Comparison of ENCODE assay signal across 19 cellular contexts in the genomic region with DNA sequence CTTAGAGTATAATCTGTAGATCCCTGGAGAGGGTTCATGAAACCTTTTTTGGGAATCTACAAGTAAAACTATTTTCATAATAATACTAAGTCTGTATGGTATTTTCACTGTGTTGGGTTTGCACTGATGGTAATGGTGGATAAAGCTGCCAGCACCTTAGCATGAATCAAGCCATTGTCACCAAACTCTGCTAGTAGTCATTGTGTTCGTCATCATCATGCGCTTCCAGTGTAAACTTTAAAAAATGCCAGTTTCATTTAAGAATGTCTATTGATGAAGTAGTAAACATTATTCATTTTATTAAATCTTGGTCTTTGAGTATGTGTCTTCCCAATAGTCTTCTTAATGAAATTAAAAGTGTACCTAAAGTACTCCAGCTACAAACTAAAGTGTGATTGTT.
"Had no signal": no experiment of that assay in that cellular context is flagged by ENCODE, and none has a peak within 500 bp of the region (broad histone marks: within the 10 kb centered on the region; RNA-seq: fewer than 3 reads in every experiment).

No MANE protein-coding gene starts in this region.

- H3K9me3 ChIP-seq: lower lobe of right lung, spleen, transverse colon had no signal

- H3K4me1 ChIP-seq: lower lobe of right lung, transverse colon had no signal

- H3K27ac ChIP-seq: hepatocyte, lower lobe of right lung, spleen, transverse colon had no signal

- H3K27me3 ChIP-seq: hepatocyte, spleen, transverse colon had no signal

- ATAC-seq: activated CD8-positive, alpha-beta memory T cell treated with anti-CD3 and anti-CD28 coated beads, Interleukin-2, amount 10 ng/mL, durations not matched to agents 7 days and 5 days; activated T-helper 17 cell treated with anti-CD3 and anti-CD28 coated beads, Interleukin-2, amount 50 U/mL, for 72 hours; lower lobe of right lung; WTC11 had no signal

- DNase-seq: activated CD4-positive, alpha-beta memory T cell treated with anti-CD3 and anti-CD28 coated beads, Interleukin-2, amount 10 ng/mL, durations not matched to agents 7 days and 5 days; activated CD4-positive, alpha-beta T cell treated with anti-CD3 and anti-CD28 coated beads for 4 hours; activated CD8-positive, alpha-beta memory T cell treated with anti-CD3 and anti-CD28 coated beads, Interleukin-2, amount 10 ng/mL, durations not matched to agents 7 days and 5 days; activated naive CD4-positive, alpha-beta T cell treated with anti-CD3 and anti-CD28 coated beads for 36 hours; aorta; cortex of kidney; effector CD4-positive, alpha-beta T cell; islet precursor cell; lower lobe of right lung; posterior cingulate gyrus; retina; spleen; stimulated activated CD8-positive, alpha-beta memory T cell treated with anti-CD3 and anti-CD28 coated beads, Interleukin-4, amount 100 ng/mL, for 48 hours; stimulated activated naive CD4-positive, alpha-beta T cell; T-helper 2 cell; transverse colon had no signal

- H3K4me3 ChIP-seq: hepatocyte, lower lobe of right lung, spleen, transverse colon had no signal
